ENCODE assay signal across 1 cellular context in genomic region chr16:30736995-30737793, GRCh38.
A peak's percentile ranks its signal among the peaks of the same experiment; 100 is the strongest.
TF ChIP-seq lines count a peak whose summit lies in the region.

No MANE protein-coding gene starts in this region.

TF ChIP-seq in K562, 482 proteins besides CTCF, POLR2A, EP300 and RAD21:
- TF ChIP-seq SUPT5H (IDR thresholded peaks at IDR 0.05) (peak; percentile 50; the same call in 1 of the 2 replicates), NR2F6 (CRISPR knock-in tag; IDR thresholded peaks at IDR 0.05) (no peak), CBFB (CRISPR knock-in tag; IDR thresholded peaks at IDR 0.05) (no peak), POLR2B (IDR thresholded peaks at IDR 0.05; ENCODE audit: low read depth, partially characterized antibody) (peak; percentile 46), RREB1 (CRISPR knock-in tag; IDR thresholded peaks at IDR 0.05) (no peak)
